In the genomic region with DNA sequence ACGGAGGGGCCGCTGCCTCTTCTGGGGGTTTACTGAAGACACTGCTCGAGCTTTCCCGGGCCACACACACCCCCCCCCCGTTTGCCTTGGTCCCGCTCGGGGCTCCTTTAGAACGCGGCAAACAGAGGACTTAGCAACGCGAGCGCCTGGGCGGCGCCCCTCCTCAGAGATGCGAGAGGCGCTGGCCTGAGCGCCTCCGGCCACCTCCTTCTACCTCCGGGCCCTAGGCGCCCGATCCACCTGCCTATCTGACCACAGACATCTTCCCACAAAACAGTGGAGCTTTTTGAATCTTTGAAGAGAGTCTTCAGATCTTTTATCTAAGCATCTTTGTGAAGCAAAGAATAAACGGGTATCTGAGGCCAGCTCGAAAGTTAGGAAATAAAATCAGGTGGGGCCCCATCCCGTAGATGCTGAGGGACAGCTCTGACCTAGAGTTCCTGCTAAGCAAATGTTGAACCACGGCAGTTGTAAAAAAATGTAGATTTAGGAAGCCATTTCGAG, we compare ENCODE assay signal across 8 cellular contexts. TPM values are rescaled to one million over a fixed set of nuclear protein-coding genes. Genes with fewer than 3 reads are reported as not detected.
DNase-seq lines count a peak whose midpoint lies in the region; ATAC-seq and TF ChIP-seq lines count a peak whose summit lies in the region.

No MANE protein-coding gene starts in this region.

- no peaks in the 10 kb centered on the region for H3K36me3 Mint-ChIP-seq in activated CD8-positive, alpha-beta T cell treated with anti-CD3 and anti-CD28 coated beads, Interleukin-2, amount 10 ng/mL, durations not matched to agents 7 days and 5 days (ENCODE audit: low read depth)
- H3K36me3 Mint-ChIP-seq in naive thymus-derived CD8-positive, alpha-beta T cell: peaks cover 0 to 4% (median 0%) of the 10 kb centered on the region in 3 donors

- peak; percentile 78 for ATAC-seq in GM19324 (IDR thresholded peaks at IDR 0.05; ENCODE audit: low FRiP score, unreplicated experiment)
- peak; percentile 81 for ATAC-seq in HG03342 (IDR thresholded peaks at IDR 0.05; ENCODE audit: unreplicated experiment)
- peak; percentile 90 for ATAC-seq in activated CD8-positive, alpha-beta T cell treated with anti-CD3 and anti-CD28 coated beads, Interleukin-2, amount 10 ng/mL, durations not matched to agents 7 days and 5 days
- ATAC-seq in naive thymus-derived CD8-positive, alpha-beta T cell: peak; percentile 64 to 77

- H3K27ac Mint-ChIP-seq in activated CD8-positive, alpha-beta T cell treated with anti-CD3 and anti-CD28 coated beads, Interleukin-2, amount 10 ng/mL, durations not matched to agents 7 days and 5 days: peak overlapping the region; percentile 62
- H3K27ac Mint-ChIP-seq in naive thymus-derived CD8-positive, alpha-beta T cell: peak overlapping the region in 2 of 10 donors; percentile 33 to 58

- H3K4me3 Mint-ChIP-seq in activated CD8-positive, alpha-beta T cell treated with anti-CD3 and anti-CD28 coated beads, Interleukin-2, amount 10 ng/mL, durations not matched to agents 7 days and 5 days: peak overlapping the region; percentile 79
- H3K4me3 Mint-ChIP-seq in naive thymus-derived CD8-positive, alpha-beta T cell: peak overlapping the region; percentile 73 to 92 (median 85)

- H3K27me3 Mint-ChIP-seq in activated CD8-positive, alpha-beta T cell treated with anti-CD3 and anti-CD28 coated beads, Interleukin-2, amount 10 ng/mL, durations not matched to agents 7 days and 5 days (ENCODE audit: low read depth): peaks cover 47% of the 10 kb centered on the region
- peaks cover 55 to 90% (median 56%) of the 10 kb centered on the region in 5 donors for H3K27me3 Mint-ChIP-seq in naive thymus-derived CD8-positive, alpha-beta T cell

- no peaks in the 10 kb centered on the region for H3K9me3 Mint-ChIP-seq in activated CD8-positive, alpha-beta T cell treated with anti-CD3 and anti-CD28 coated beads, Interleukin-2, amount 10 ng/mL, durations not matched to agents 7 days and 5 days (ENCODE audit: insufficient read depth)
- no peaks in the 10 kb centered on the region for H3K9me3 Mint-ChIP-seq in naive thymus-derived CD8-positive, alpha-beta T cell

- POLR2A ChIA-PET in activated CD8-positive, alpha-beta T cell treated with anti-CD3 and anti-CD28 coated beads, Interleukin-2, amount 10 ng/mL, durations not matched to agents 7 days and 5 days (lab: Charles Lee): no interaction called here
- POLR2A ChIA-PET in naive thymus-derived CD8-positive, alpha-beta T cell (lab: Charles Lee): no interaction called here

- peak overlapping the region; percentile 74 for H3K4me3 ChIP-seq in fibroblast of villous mesenchyme (ENCODE audit: low read depth, low read length)

- CTCF ChIA-PET in activated CD8-positive, alpha-beta T cell treated with anti-CD3 and anti-CD28 coated beads, Interleukin-2, amount 10 ng/mL, durations not matched to agents 7 days and 5 days (lab: Charles Lee): interaction anchor here (1.2 to 1.6 kb wide), 2 partner anchors 14 to 145 kb away, joined by 3 to 5 read pairs; a partner anchor contains a TSS

- peak; percentile 87 for DNase-seq in D341Med (ENCODE audit: low spot score)
- peak; percentile 90 for DNase-seq in NCI-H2227 (lab: John Stamatoyannopoulos, UW; ENCODE audit: unreplicated experiment)
- peak; percentile 71 for DNase-seq in activated CD8-positive, alpha-beta T cell treated with anti-CD3 and anti-CD28 coated beads, Interleukin-2, amount 10 ng/mL, durations not matched to agents 7 days and 5 days
- peak; percentile 66 for DNase-seq in fibroblast of villous mesenchyme (ENCODE audit: low read depth)
- DNase-seq in naive thymus-derived CD8-positive, alpha-beta T cell: peak in 1 of 10 donors; percentile 66
- no peak for DNase-seq in T1000 (lab: John Stamatoyannopoulos, UW)

- no peak for TF ChIP-seq CTCF in fibroblast of villous mesenchyme (IDR thresholded peaks at IDR 0.05; ENCODE audit: insufficient read depth, low read depth, low read length)

- H3K4me1 Mint-ChIP-seq in activated CD8-positive, alpha-beta T cell treated with anti-CD3 and anti-CD28 coated beads, Interleukin-2, amount 10 ng/mL, durations not matched to agents 7 days and 5 days (ENCODE audit: low read depth): peaks cover 11% of the 10 kb centered on the region
- peaks cover 7 to 23% (median 17%) of the 10 kb centered on the region in 4 donors for H3K4me1 Mint-ChIP-seq in naive thymus-derived CD8-positive, alpha-beta T cell

RNA-seq across cellular contexts. Expression of a gene that starts 0.4 kb away (rescaled TPM):
- 1 to 10 TPM; 1.1 to 2.1 TPM for total RNA-seq in activated CD8-positive, alpha-beta T cell treated with anti-CD3 and anti-CD28 coated beads, Interleukin-2, amount 10 ng/mL, durations not matched to agents 7 days and 5 days
- 7.7 and 9.1 TPM in 2 replicates for total RNA-seq in fibroblast of villous mesenchyme
- not detected for total RNA-seq in naive thymus-derived CD8-positive, alpha-beta T cell
- under 1 TPM in 1 of 3 donors, not detected in 2; 0.89 TPM for polyA plus RNA-seq in naive thymus-derived CD8-positive, alpha-beta T cell
